Comparison of ENCODE assay signal across 8 cellular contexts in the genomic region with DNA sequence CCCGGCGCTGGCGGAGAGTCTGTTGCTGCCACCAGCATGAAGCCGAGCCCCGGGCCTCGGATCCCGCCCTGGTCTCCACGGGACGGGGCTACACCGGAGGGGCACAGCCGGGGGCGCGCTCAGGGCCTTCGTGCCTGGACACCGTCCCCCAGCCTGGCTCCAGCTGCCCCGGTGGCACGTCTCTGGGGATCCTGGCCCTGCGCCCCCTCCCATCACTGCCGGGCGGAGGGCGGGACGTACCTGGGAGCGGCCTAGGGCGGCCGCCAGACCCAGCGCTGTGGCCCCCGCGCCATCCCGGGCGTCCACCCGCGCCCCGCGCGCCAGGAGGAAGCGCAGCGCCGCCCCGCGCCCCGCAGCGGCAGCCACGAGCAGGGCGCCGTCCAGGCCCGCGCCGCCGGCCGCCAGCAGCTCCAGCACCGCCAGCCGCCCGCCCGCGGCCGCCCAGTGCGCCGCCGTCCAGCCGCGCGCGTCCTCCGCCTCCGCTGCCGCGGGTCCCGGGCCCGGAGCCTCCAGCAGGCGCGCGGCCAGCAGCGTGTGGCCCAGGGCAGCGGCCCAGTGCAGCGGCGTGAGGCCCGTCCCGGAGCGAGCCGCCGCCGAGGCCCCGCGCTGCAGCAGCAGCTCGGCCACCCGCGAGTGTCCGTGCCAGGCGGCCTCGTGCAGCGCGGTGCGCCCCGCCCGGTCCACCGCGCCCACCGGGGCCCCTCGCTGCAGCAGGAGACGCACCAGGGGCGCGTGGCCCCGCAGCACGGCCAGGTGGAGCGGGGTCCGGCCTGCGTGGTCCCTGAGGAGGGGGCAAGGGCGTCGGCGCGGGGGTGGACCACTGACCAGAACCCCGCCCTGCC. TPM values are rescaled to one million over a fixed set of nuclear protein-coding genes. Genes with fewer than 3 reads are reported as not detected.
DNase-seq lines count a peak whose midpoint lies in the region; ATAC-seq lines count a peak whose summit lies in the region.

No MANE protein-coding gene starts in this region.

- 8% methylated on average over 112 of the region's 112 CpGs for WGBS in right cardiac atrium

- peaks cover 7% of the 10 kb centered on the region for H3K4me1 Mint-ChIP-seq in activated T-helper 17 cell treated with anti-CD3 and anti-CD28 coated beads, Interleukin-2, amount 50 U/mL, for 72 hours

- H3K36me3 Mint-ChIP-seq in activated T-helper 17 cell treated with anti-CD3 and anti-CD28 coated beads, Interleukin-2, amount 50 U/mL, for 72 hours (ENCODE audit: low read depth): no peaks in the 10 kb centered on the region

- H3K9me3 ChIP-seq in right cardiac atrium (ENCODE audit: control insufficient read depth, low read length): no peaks in the 10 kb centered on the region

- peaks cover 7% of the 10 kb centered on the region for H3K27me3 Mint-ChIP-seq in activated T-helper 17 cell treated with anti-CD3 and anti-CD28 coated beads, Interleukin-2, amount 50 U/mL, for 72 hours

- H3K4me3 ChIP-seq in right cardiac atrium (ENCODE audit: low read length): peak overlapping the region; percentile 53

- intact Hi-C loops in right cardiac atrium (cut with DNase I): no loop called here

- H3K4me1 ChIP-seq in right cardiac atrium (ENCODE audit: control insufficient read depth, insufficient read depth, low read length): no peaks in the 10 kb centered on the region

- DNase-seq in EH (ENCODE audit: low read depth) (peak; percentile 17), right cardiac atrium (peak in 2 of 3 donors; percentile 76 to 79), retina (peak; percentile 54), amniotic stem cell (lab: John Stamatoyannopoulos, UW) (no peak), OCI-M1 (lab: John Stamatoyannopoulos, UW) (no peak), GM19238 (ENCODE audit: insufficient read length, low spot score) (no peak)

- peak; percentile 28 for ATAC-seq in activated T-helper 17 cell treated with anti-CD3 and anti-CD28 coated beads, Interleukin-2, amount 50 U/mL, for 72 hours (replicated peaks)
- ATAC-seq in right cardiac atrium (peak; percentile 43 to 69), GM19397 (IDR thresholded peaks at IDR 0.05; ENCODE audit: unreplicated experiment) (no peak)

- H3K27me3 ChIP-seq in right cardiac atrium (ENCODE audit: control insufficient read depth, insufficient read depth): no peaks in the 10 kb centered on the region

- peak overlapping the region; percentile 1 for H3K27ac ChIP-seq in right cardiac atrium (ENCODE audit: low read length)

- no peaks in the 10 kb centered on the region for H3K9me3 Mint-ChIP-seq in activated T-helper 17 cell treated with anti-CD3 and anti-CD28 coated beads, Interleukin-2, amount 50 U/mL, for 72 hours

- no peak overlapping the region for H3K27ac Mint-ChIP-seq in activated T-helper 17 cell treated with anti-CD3 and anti-CD28 coated beads, Interleukin-2, amount 50 U/mL, for 72 hours

- H3K4me3 Mint-ChIP-seq in activated T-helper 17 cell treated with anti-CD3 and anti-CD28 coated beads, Interleukin-2, amount 50 U/mL, for 72 hours: no peak overlapping the region

RNA-seq across cellular contexts. Expression of gene ANKRD65, which starts 1.0 kb away (rescaled TPM):
- not detected for total RNA-seq in activated T-helper 17 cell treated with anti-CD3 and anti-CD28 coated beads, Interleukin-2, amount 50 U/mL, for 72 hours
- total RNA-seq in right cardiac atrium: 1 to 10 TPM; 1.6 to 3.6 (median 2.9) TPM
- 4.5 TPM for polyA plus RNA-seq in right cardiac atrium

RNA-seq across cellular contexts. Expression of gene MRPL20, which starts 12.9 kb away (rescaled TPM):
- total RNA-seq in activated T-helper 17 cell treated with anti-CD3 and anti-CD28 coated beads, Interleukin-2, amount 50 U/mL, for 72 hours: 100 to 1,000 TPM in 1 of 2 donors, 10 to 100 TPM in 1; 57.7 to 147 TPM
- total RNA-seq in right cardiac atrium: 100 to 1,000 TPM; 121 to 144 (median 132) TPM
- 190 TPM for polyA plus RNA-seq in right cardiac atrium

RNA-seq across cellular contexts. Expression of gene VWA1, which starts 15.5 kb away (rescaled TPM):
- total RNA-seq in activated T-helper 17 cell treated with anti-CD3 and anti-CD28 coated beads, Interleukin-2, amount 50 U/mL, for 72 hours: 1 to 10 TPM in 1 of 2 donors, under 1 TPM in 1; 0.84 to 6.2 TPM
- 10 to 100 TPM; 25.0 to 38.6 (median 25.6) TPM for total RNA-seq in right cardiac atrium
- polyA plus RNA-seq in right cardiac atrium: 17.3 TPM

RNA-seq across cellular contexts. Expression of gene CCNL2, which starts 20.9 kb away (rescaled TPM):
- total RNA-seq in activated T-helper 17 cell treated with anti-CD3 and anti-CD28 coated beads, Interleukin-2, amount 50 U/mL, for 72 hours: 100 to 1,000 TPM; 103 to 107 TPM
- total RNA-seq in right cardiac atrium: 10 to 100 TPM; 61.2 to 83.1 (median 67.2) TPM
- 81.7 TPM for polyA plus RNA-seq in right cardiac atrium

RNA-seq across cellular contexts. Expression of gene ATAD3C, which starts 29.5 kb away (rescaled TPM):
- total RNA-seq in activated T-helper 17 cell treated with anti-CD3 and anti-CD28 coated beads, Interleukin-2, amount 50 U/mL, for 72 hours: 1 to 10 TPM; 1.4 to 2.1 TPM
- 1 to 10 TPM; 1.3 to 3.4 (median 2.2) TPM for total RNA-seq in right cardiac atrium
- 0.52 TPM for polyA plus RNA-seq in right cardiac atrium

Comparison
In these comparisons a context has a peak if more than half of its experiments do, and no peak if none do; other contexts are left out.
1. DNase-seq: peak in EH (single experiment), right cardiac atrium (2 of 3) and retina (single experiment); none in amniotic stem cell (single experiment), OCI-M1 (single experiment) and GM19238 (single experiment).